10 cellular contexts compared by ENCODE assay signal in the genomic region with DNA sequence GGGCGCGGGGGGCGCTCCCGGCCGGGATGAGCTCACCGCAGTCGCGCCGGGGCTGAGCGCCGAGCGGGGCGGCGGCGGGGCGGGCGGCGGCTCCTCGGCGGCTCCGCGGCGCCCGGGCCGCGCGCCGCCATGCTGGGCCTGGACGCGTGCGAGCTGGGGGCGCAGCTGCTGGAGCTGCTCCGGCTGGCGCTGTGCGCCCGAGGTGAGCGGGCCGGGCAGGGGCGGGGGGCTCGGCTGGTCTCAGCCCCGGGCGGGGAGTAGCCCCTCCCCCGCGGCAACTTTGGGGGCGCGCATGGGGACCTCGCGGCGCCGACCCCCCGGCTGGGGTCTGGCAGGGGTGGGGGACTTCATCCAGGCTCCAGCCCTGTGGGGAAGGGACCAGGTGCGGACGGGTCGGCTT. TPM values are rescaled to one million over a fixed set of nuclear protein-coding genes. Genes with fewer than 3 reads are reported as not detected.
DNase-seq lines count a peak whose midpoint lies in the region; ATAC-seq, FAIRE-seq and TF ChIP-seq lines count a peak whose summit lies in the region.
"Had no signal": no experiment of that assay in that cellular context is flagged by ENCODE, and none has a peak within 500 bp of the region (broad histone marks: within the 10 kb centered on the region; RNA-seq: fewer than 3 reads in every experiment).

ARHGDIG (plus strand) TSS at position 40 of the 400 bp plus-strand sequence; CDS start at position 130, 90 bp downstream.

- no peak for TF ChIP-seq CTCF in OCI-LY3 (IDR thresholded peaks at IDR 0.05; ENCODE audit: low read depth, low read length)
- no peak for TF ChIP-seq CTCF in fibroblast of the aortic adventitia (IDR thresholded peaks at IDR 0.05; ENCODE audit: insufficient read depth, low read length)
- TF ChIP-seq CTCF in parathyroid adenoma (IDR thresholded peaks at IDR 0.05), result no peak
- no peak for TF ChIP-seq CTCF in kidney (IDR thresholded peaks at IDR 0.05; ENCODE audit: borderline replicate concordance, extremely low read depth, insufficient read depth)

- FAIRE-seq in kidney (lab: Jason Lieb, UNC), result no peak

- DNase-seq in fibroblast of the aortic adventitia (ENCODE audit: low read depth) (no peak), left lobe of liver (ENCODE audit: low spot score) (no peak), kidney (no peak), NAMALWA (ENCODE audit: low spot score) (no peak)
- DNase-seq: activated CD8-positive, alpha-beta T cell treated with anti-CD3 and anti-CD28 coated beads for 36 hours had no signal

- no peaks in the 10 kb centered on the region for H3K9me3 ChIP-seq in ES-I3 (ENCODE audit: control insufficient read depth, insufficient read depth, low read length)
- no peaks in the 10 kb centered on the region for H3K9me3 ChIP-seq in OCI-LY3 (ENCODE audit: insufficient read depth, low read length)
- no peaks in the 10 kb centered on the region for H3K9me3 ChIP-seq in parathyroid adenoma (ENCODE audit: control insufficient read depth, low read length)
- H3K9me3 ChIP-seq in kidney (ENCODE audit: control insufficient read depth in 1 of 2, low read length in 2 of 2), result no peaks in the 10 kb centered on the region

- H3K36me3 ChIP-seq in ES-I3 (ENCODE audit: insufficient read depth, low read length), result no peaks in the 10 kb centered on the region
- peaks cover 15% of the 10 kb centered on the region for H3K36me3 ChIP-seq in OCI-LY3 (replicated peaks; ENCODE audit: low read depth, low read length)
- no peaks in the 10 kb centered on the region for H3K36me3 ChIP-seq in parathyroid adenoma (ENCODE audit: control insufficient read depth, insufficient read depth, low read length)
- H3K36me3 ChIP-seq in kidney (ENCODE audit: control insufficient read depth in 1 of 2, insufficient read depth in 2 of 2, low read length in 2 of 2), result no peaks in the 10 kb centered on the region

- H3K4me3 ChIP-seq in OCI-LY3 (ENCODE audit: low read length) (no peak within 1 kb of the TSS), fibroblast of the aortic adventitia (ENCODE audit: low read depth, low read length) (peak within 1 kb of the TSS; percentile 47), parathyroid adenoma (ENCODE audit: low read depth, low read length) (no peak within 1 kb of the TSS), kidney (ENCODE audit: low read length in 2 of 2) (no peak within 1 kb of the TSS)

- H3K9ac ChIP-seq in ES-I3 (ENCODE audit: low read depth, low read length) (peak within 1 kb of the TSS; percentile 62), OCI-LY3 (ENCODE audit: low read length) (no peak within 1 kb of the TSS), parathyroid adenoma (no peak within 1 kb of the TSS), kidney (ENCODE audit: low read length in 2 of 2) (no peak within 1 kb of the TSS)

- H3K79me2 ChIP-seq in OCI-LY3 (ENCODE audit: low read length), result peaks cover 26% of the 10 kb centered on the region
- H3K79me2 ChIP-seq in parathyroid adenoma, result no peaks in the 10 kb centered on the region

- H3K27me3 ChIP-seq in OCI-LY3 (ENCODE audit: low read depth, low read length) (no peaks in the 10 kb centered on the region), parathyroid adenoma (ENCODE audit: control insufficient read depth, insufficient read depth, low read length) (no peaks in the 10 kb centered on the region)

- no peak within 1 kb of the TSS for H3K27ac ChIP-seq in OCI-LY3 (ENCODE audit: low read length)
- H3K27ac ChIP-seq in parathyroid adenoma, result no peak within 1 kb of the TSS
- no peak within 1 kb of the TSS for H3K27ac ChIP-seq in kidney (ENCODE audit: low read depth in 2 of 2, low read length in 2 of 2)

- intact Hi-C loops in kidney (cut with DNase I), result no loop called here

- H3K4me1 ChIP-seq in ES-I3 (ENCODE audit: insufficient read depth, low read length), result no peaks in the 10 kb centered on the region
- H3K4me1 ChIP-seq in OCI-LY3 (ENCODE audit: low read length), result peaks cover 14% of the 10 kb centered on the region
- no peaks in the 10 kb centered on the region for H3K4me1 ChIP-seq in parathyroid adenoma
- H3K4me1 ChIP-seq in kidney (ENCODE audit: control insufficient read depth in 1 of 2, insufficient read depth in 1 of 2, low read depth in 1 of 2, low read length in 2 of 2), result no peaks in the 10 kb centered on the region

- H3K4me2 ChIP-seq in OCI-LY3 (ENCODE audit: low read length) (0 out of 2 replicates have a peak within 1 kb of the TSS, but pooled peaks have one; percentile 27), parathyroid adenoma (ENCODE audit: low read length) (peak within 1 kb of the TSS; percentile 44)

- no peak for ATAC-seq in GM18868 (IDR thresholded peaks at IDR 0.05; ENCODE audit: unreplicated experiment)
- no peak for ATAC-seq in left lobe of liver
- ATAC-seq: activated CD8-positive, alpha-beta T cell treated with anti-CD3 and anti-CD28 coated beads for 36 hours had no signal

- no peaks in the 10 kb centered on the region for H4K20me1 ChIP-seq in OCI-LY3 (ENCODE audit: insufficient read depth, low read length)

- no peak within 1 kb of the TSS for H2AFZ ChIP-seq in OCI-LY3 (ENCODE audit: low read depth, low read length)
- H2AFZ ChIP-seq in parathyroid adenoma, result peak within 1 kb of the TSS; percentile 46

RNA-seq across cellular contexts. Expression of gene ARHGDIG, which starts in this region (rescaled TPM):
- total RNA-seq in fibroblast of the aortic adventitia (ENCODE audit: low replicate concordance), result 1.6 TPM in 1 of 2 replicates, not detected in the other
- 0.70 TPM for total RNA-seq in left lobe of liver
- total RNA-seq in kidney, result 0.88 TPM
- not detected for polyA plus RNA-seq in kidney (ENCODE audit: insufficient read depth, low read depth, low replicate concordance)
- total RNA-seq: activated CD8-positive, alpha-beta T cell treated with anti-CD3 and anti-CD28 coated beads for 36 hours had no signal
- polyA plus RNA-seq: liver had no signal
